2 cellular contexts compared by ENCODE assay signal in the genomic region with DNA sequence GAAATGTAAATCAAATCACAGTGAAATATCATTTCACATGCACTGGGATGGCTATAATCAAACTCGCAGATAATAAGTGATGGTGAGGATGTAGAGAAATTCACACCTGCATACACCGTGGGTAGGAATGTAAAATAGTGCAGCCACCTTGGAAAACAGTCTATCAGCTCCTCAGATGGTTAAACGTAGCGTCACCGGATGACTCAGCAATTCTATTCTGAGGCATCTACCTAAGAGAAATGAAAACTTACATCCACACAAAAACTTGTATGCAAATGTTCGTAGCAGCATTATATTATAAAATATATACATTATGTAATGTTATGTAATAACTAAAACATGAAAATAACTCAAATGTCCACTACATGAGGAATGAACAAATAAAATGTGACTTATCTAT.
A peak's percentile ranks its signal among the peaks of the same experiment; 100 is the strongest.
TF ChIP-seq lines count a peak whose summit lies in the region.

No MANE protein-coding gene starts in this region.

TF ChIP-seq in SK-N-SH, 30 proteins besides CTCF, POLR2A, EP300 and RAD21 (continued from another document):
- TF ChIP-seq FOSL2 (IDR thresholded peaks at IDR 0.05; ENCODE audit: borderline replicate concordance, low read depth) = 0 out of 2 replicates have a peak, but pooled peaks have one; percentile 13
- TF ChIP-seq JUND (IDR thresholded peaks at IDR 0.05) = no peak
- TF ChIP-seq MEF2A (IDR thresholded peaks at IDR 0.05; ENCODE audit: borderline replicate concordance, low read depth) = peak; percentile 34; the same call in 1 of the 2 replicates

TF ChIP-seq in SK-N-SH treated with all-trans-retinoic acid at 6 μM for 48 hours, 23 proteins besides CTCF, POLR2A, EP300 and RAD21 (continued from another document):
- TF ChIP-seq, protein P1, sequence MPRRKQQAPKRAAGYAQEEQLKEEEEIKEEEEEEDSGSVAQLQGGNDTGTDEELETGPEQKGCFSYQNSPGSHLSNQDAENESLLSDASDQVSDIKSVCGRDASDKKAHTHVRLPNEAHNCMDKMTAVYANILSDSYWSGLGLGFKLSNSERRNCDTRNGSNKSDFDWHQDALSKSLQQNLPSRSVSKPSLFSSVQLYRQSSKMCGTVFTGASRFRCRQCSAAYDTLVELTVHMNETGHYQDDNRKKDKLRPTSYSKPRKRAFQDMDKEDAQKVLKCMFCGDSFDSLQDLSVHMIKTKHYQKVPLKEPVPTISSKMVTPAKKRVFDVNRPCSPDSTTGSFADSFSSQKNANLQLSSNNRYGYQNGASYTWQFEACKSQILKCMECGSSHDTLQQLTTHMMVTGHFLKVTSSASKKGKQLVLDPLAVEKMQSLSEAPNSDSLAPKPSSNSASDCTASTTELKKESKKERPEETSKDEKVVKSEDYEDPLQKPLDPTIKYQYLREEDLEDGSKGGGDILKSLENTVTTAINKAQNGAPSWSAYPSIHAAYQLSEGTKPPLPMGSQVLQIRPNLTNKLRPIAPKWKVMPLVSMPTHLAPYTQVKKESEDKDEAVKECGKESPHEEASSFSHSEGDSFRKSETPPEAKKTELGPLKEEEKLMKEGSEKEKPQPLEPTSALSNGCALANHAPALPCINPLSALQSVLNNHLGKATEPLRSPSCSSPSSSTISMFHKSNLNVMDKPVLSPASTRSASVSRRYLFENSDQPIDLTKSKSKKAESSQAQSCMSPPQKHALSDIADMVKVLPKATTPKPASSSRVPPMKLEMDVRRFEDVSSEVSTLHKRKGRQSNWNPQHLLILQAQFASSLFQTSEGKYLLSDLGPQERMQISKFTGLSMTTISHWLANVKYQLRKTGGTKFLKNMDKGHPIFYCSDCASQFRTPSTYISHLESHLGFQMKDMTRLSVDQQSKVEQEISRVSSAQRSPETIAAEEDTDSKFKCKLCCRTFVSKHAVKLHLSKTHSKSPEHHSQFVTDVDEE (CRISPR knock-in tag; IDR thresholded peaks at IDR 0.05) = no peak
- TF ChIP-seq ZNF70 (CRISPR knock-in tag; IDR thresholded peaks at IDR 0.05) = no peak
- no peak for TF ChIP-seq ESRRG (CRISPR knock-in tag; IDR thresholded peaks at IDR 0.05)
- TF ChIP-seq ZNF565 (CRISPR knock-in tag; conservative IDR thresholded peaks at IDR 0.05; ENCODE audit: low read depth) = no peak
- no peak for TF ChIP-seq TOX (CRISPR knock-in tag; IDR thresholded peaks at IDR 0.05; ENCODE audit: borderline replicate concordance)
- no peak for TF ChIP-seq GLIS3 (CRISPR knock-in tag; IDR thresholded peaks at IDR 0.05)
- TF ChIP-seq, protein P2, sequence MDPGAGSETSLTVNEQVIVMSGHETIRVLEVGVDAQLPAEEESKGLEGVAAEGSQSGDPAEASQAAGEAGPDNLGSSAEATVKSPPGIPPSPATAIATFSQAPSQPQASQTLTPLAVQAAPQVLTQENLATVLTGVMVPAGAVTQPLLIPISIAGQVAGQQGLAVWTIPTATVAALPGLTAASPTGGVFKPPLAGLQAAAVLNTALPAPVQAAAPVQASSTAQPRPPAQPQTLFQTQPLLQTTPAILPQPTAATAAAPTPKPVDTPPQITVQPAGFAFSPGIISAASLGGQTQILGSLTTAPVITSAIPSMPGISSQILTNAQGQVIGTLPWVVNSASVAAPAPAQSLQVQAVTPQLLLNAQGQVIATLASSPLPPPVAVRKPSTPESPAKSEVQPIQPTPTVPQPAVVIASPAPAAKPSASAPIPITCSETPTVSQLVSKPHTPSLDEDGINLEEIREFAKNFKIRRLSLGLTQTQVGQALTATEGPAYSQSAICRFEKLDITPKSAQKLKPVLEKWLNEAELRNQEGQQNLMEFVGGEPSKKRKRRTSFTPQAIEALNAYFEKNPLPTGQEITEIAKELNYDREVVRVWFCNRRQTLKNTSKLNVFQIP (CRISPR knock-in tag; IDR thresholded peaks at IDR 0.05; ENCODE audit: borderline replicate concordance, low read depth) = no peak
- TF ChIP-seq, protein P3, sequence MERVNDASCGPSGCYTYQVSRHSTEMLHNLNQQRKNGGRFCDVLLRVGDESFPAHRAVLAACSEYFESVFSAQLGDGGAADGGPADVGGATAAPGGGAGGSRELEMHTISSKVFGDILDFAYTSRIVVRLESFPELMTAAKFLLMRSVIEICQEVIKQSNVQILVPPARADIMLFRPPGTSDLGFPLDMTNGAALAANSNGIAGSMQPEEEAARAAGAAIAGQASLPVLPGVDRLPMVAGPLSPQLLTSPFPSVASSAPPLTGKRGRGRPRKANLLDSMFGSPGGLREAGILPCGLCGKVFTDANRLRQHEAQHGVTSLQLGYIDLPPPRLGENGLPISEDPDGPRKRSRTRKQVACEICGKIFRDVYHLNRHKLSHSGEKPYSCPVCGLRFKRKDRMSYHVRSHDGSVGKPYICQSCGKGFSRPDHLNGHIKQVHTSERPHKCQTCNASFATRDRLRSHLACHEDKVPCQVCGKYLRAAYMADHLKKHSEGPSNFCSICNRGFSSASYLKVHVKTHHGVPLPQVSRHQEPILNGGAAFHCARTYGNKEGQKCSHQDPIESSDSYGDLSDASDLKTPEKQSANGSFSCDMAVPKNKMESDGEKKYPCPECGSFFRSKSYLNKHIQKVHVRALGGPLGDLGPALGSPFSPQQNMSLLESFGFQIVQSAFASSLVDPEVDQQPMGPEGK (CRISPR knock-in tag; IDR thresholded peaks at IDR 0.05; ENCODE audit: borderline replicate concordance) = no peak
- TF ChIP-seq ARNTL (CRISPR knock-in tag; IDR thresholded peaks at IDR 0.05; ENCODE audit: borderline replicate concordance, low read depth) = no peak
- no peak for TF ChIP-seq BACH2 (CRISPR knock-in tag; IDR thresholded peaks at IDR 0.05; ENCODE audit: borderline replicate concordance)
- TF ChIP-seq ZFP30 (CRISPR knock-in tag; IDR thresholded peaks at IDR 0.05) = no peak
